18 cellular contexts compared by ENCODE assay signal in the genomic region with DNA sequence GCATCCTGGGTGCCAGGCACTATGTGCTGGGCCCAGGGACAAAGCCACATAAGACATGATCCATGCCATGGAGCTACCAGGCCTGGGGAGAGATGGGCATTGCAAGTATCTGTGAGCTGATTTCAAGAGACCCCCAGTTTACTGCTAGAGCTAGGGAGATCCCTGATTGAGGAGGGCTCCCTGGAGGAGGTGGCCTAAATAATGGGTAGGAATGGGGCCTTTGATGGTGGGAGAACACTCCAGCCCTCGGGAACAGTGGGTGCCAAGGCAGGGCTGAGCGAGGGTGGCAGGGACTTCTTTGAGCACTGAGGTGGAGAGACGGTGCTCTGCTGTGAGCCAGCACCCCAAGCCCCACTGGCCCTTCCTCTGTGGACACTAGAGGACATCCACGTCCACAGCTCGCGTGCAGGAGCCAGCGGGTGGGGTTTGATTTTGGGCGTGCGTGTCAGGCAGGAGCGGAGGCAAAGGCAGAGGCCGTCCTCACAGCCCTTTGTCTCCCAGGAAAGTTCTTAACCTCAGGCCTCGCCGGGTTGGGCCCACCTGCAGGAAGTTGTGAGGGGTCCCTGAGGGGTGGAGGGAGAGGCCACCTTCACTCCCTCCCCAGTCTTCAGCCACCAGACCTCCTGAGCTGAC. TPM values are rescaled to one million over a fixed set of nuclear protein-coding genes. Genes with fewer than 3 reads are reported as not detected.
DNase-seq lines count a peak whose midpoint lies in the region; ATAC-seq, FAIRE-seq and TF ChIP-seq lines count a peak whose summit lies in the region.
"Had no signal": no experiment of that assay in that cellular context is flagged by ENCODE, and none has a peak within 500 bp of the region (broad histone marks: within the 10 kb centered on the region; RNA-seq: fewer than 3 reads in every experiment).

No MANE protein-coding gene starts in this region.

- H3K4me3 ChIP-seq in SK-N-SH (ENCODE audit: low read depth in 2 of 2, low read length in 1 of 2) (no peak overlapping the region), sigmoid colon (no peak overlapping the region), uterus (no peak overlapping the region), neural progenitor cell (no peak overlapping the region)

- H3F3A ChIP-seq in SK-N-SH (replicated peaks; ENCODE audit: insufficient read depth) (peaks cover 74% of the 10 kb centered on the region), neural progenitor cell (ENCODE audit: low read depth) (no peaks in the 10 kb centered on the region)

- 91% methylated on average over 12 of the region's 13 CpGs for WGBS in SK-N-SH (ENCODE audit: low lambda C conversion rate)
- WGBS in sigmoid colon, 2 donors, result 83 to 87% methylated on average over 13 of the region's 13 CpGs

- no peak overlapping the region for H3K4me2 ChIP-seq in SK-N-SH
- H3K4me2 ChIP-seq in neural progenitor cell, result no peak overlapping the region

- H3K9ac ChIP-seq in SK-N-SH (0 out of 2 replicates have a peak overlapping the region, but pooled peaks have one; percentile 2), neural progenitor cell (no peak overlapping the region)

- H3K9me2 ChIP-seq in SK-N-SH, result no peaks in the 10 kb centered on the region

- TF ChIP-seq POLR2A in sigmoid colon (IDR thresholded peaks at IDR 0.05) (no peak), uterus (IDR thresholded peaks at IDR 0.05) (no peak)

- H3K36me3 Mint-ChIP-seq in endothelial cell (ENCODE audit: low read depth, unreplicated experiment), result no peaks in the 10 kb centered on the region
- no peaks in the 10 kb centered on the region for H3K36me3 Mint-ChIP-seq in neural progenitor cell
- H3K36me3 Mint-ChIP-seq: immature natural killer cell; stimulated activated effector memory CD8-positive, alpha-beta T cell treated with anti-CD3 and anti-CD28 coated beads, Interleukin-12 subunit alpha, Interleukin-12 subunit beta, amount 100 ng/mL, for 72 hours had no signal

- no peaks in the 10 kb centered on the region for H3K9me3 ChIP-seq in SK-N-SH
- no peaks in the 10 kb centered on the region for H3K9me3 ChIP-seq in sigmoid colon
- H3K9me3 ChIP-seq in uterus, result no peaks in the 10 kb centered on the region
- H3K9me3 ChIP-seq in neural progenitor cell (ENCODE audit: low read depth), result no peaks in the 10 kb centered on the region

- H4K20me1 ChIP-seq in SK-N-SH (ENCODE audit: insufficient read depth), result peaks cover 97% of the 10 kb centered on the region
- H4K20me1 ChIP-seq in neural progenitor cell (ENCODE audit: low read depth), result no peaks in the 10 kb centered on the region

- H3K27me3 ChIP-seq in SK-N-SH (ENCODE audit: insufficient read depth) (no peaks in the 10 kb centered on the region), sigmoid colon (no peaks in the 10 kb centered on the region), uterus (no peaks in the 10 kb centered on the region), neural progenitor cell (no peaks in the 10 kb centered on the region)

- H3K36me3 ChIP-seq in SK-N-SH (replicated peaks in 1 of 2; ENCODE audit: control insufficient read depth in 1 of 2, insufficient read depth in 2 of 2, low read length in 1 of 2) (peaks cover 58 to 84% of the 10 kb centered on the region in 2 experiments), sigmoid colon (peaks cover 0 to 60% (median 49%) of the 10 kb centered on the region in 4 donors), uterus (no peaks in the 10 kb centered on the region), neural progenitor cell (no peaks in the 10 kb centered on the region)

- CTCF ChIA-PET in SK-N-SH (lab: Yijun Ruan, JAX), result interaction anchor here (1.3 to 1.6 kb wide), 4 partner anchors 10 to 103 kb away, joined by 3 to 5 read pairs (median 4); no protein-coding TSS in a partner anchor

- TF ChIP-seq RAD21 in SK-N-SH (IDR thresholded peaks at IDR 0.05; ENCODE audit: low read length), result no peak

- H3K4me1 ChIP-seq in SK-N-SH (ENCODE audit: control insufficient read depth in 1 of 2, insufficient read depth in 2 of 2, low read depth in 1 of 2, low read length in 1 of 2), result peaks cover 15 to 88% of the 10 kb centered on the region in 2 experiments
- H3K4me1 ChIP-seq in sigmoid colon, result peaks cover 0 to 82% (median 75%) of the 10 kb centered on the region in 4 donors
- H3K4me1 ChIP-seq in uterus, result peaks cover 25 to 65% of the 10 kb centered on the region in 2 donors
- H3K4me1 ChIP-seq in neural progenitor cell, result no peaks in the 10 kb centered on the region

- TF ChIP-seq EP300 in SK-N-SH (IDR thresholded peaks at IDR 0.05; ENCODE audit: borderline replicate concordance in 1 of 2, low read depth in 1 of 2, low read length in 1 of 2), result no peak
- no peak for TF ChIP-seq EP300 in sigmoid colon (IDR thresholded peaks at IDR 0.05)

- POLR2A ChIA-PET in SK-N-SH (lab: Yijun Ruan, JAX), result no interaction called here

- H3K4me3 Mint-ChIP-seq in endothelial cell (ENCODE audit: unreplicated experiment) (no peak overlapping the region), neural progenitor cell (no peak overlapping the region)
- H3K4me3 Mint-ChIP-seq: activated naive CD4-positive, alpha-beta T cell treated with anti-CD3 and anti-CD28 coated beads for 36 hours; CD4-positive, CD25-positive, alpha-beta regulatory T cell; immature natural killer cell; neural crest cell; stimulated activated effector memory CD8-positive, alpha-beta T cell treated with anti-CD3 and anti-CD28 coated beads, Interleukin-12 subunit alpha, Interleukin-12 subunit beta, amount 100 ng/mL, for 72 hours had no signal

- H3K4me1 Mint-ChIP-seq in endothelial cell (ENCODE audit: unreplicated experiment) (no peaks in the 10 kb centered on the region), neural progenitor cell (no peaks in the 10 kb centered on the region)
- H3K4me1 Mint-ChIP-seq: CD4-positive, CD25-positive, alpha-beta regulatory T cell; neural crest cell; stimulated activated effector memory CD8-positive, alpha-beta T cell treated with anti-CD3 and anti-CD28 coated beads, Interleukin-12 subunit alpha, Interleukin-12 subunit beta, amount 100 ng/mL, for 72 hours had no signal

- DNase-seq in SK-N-SH (no peak), endothelial cell (ENCODE audit: low spot score) (no peak), sigmoid colon (no peak), uterus (no peak), neural progenitor cell (ENCODE audit: low spot score) (no peak), frontal cortex (ENCODE audit: low spot score in 2 of 2) (no peak)
- DNase-seq: 8988T; activated naive CD4-positive, alpha-beta T cell treated with anti-CD3 and anti-CD28 coated beads for 36 hours; CD4-positive, CD25-positive, alpha-beta regulatory T cell; effector memory CD4-positive, alpha-beta T cell; immature natural killer cell; NCI-H1436; NCI-H2227 treated with DMSO at 0.1 percent for 48 hours; T-helper 9 cell had no signal

- ATAC-seq in SK-N-SH treated with all-trans-retinoic acid at 6 μM for 48 hours (no peak), GM18517 (IDR thresholded peaks at IDR 0.05; ENCODE audit: unreplicated experiment) (no peak)
- ATAC-seq: stimulated activated effector memory CD8-positive, alpha-beta T cell treated with anti-CD3 and anti-CD28 coated beads, Interleukin-12 subunit alpha, Interleukin-12 subunit beta, amount 100 ng/mL, for 72 hours had no signal

- no peak for FAIRE-seq in frontal cortex (lab: Jason Lieb, UNC)

- H2AFZ ChIP-seq in SK-N-SH (ENCODE audit: low read depth) (no peak overlapping the region), neural progenitor cell (replicated peaks) (no peak overlapping the region)

- intact Hi-C loops in sigmoid colon (cut with DNase I), result no loop called here
- intact Hi-C loops in uterus (cut with DNase I; ENCODE audit: low total_unique reads), result no loop called here

- H3K27ac Mint-ChIP-seq in endothelial cell (ENCODE audit: unreplicated experiment) (peak overlapping the region; percentile 18), neural progenitor cell (no peak overlapping the region)
- H3K27ac Mint-ChIP-seq: activated naive CD4-positive, alpha-beta T cell treated with anti-CD3 and anti-CD28 coated beads for 36 hours; CD4-positive, CD25-positive, alpha-beta regulatory T cell; immature natural killer cell; stimulated activated effector memory CD8-positive, alpha-beta T cell treated with anti-CD3 and anti-CD28 coated beads, Interleukin-12 subunit alpha, Interleukin-12 subunit beta, amount 100 ng/mL, for 72 hours had no signal

- H3K27me3 Mint-ChIP-seq in endothelial cell (ENCODE audit: unreplicated experiment) (peaks cover 12% of the 10 kb centered on the region), neural progenitor cell (ENCODE audit: insufficient read depth, low read depth) (peaks cover 9% of the 10 kb centered on the region)
- H3K27me3 Mint-ChIP-seq: CD4-positive, CD25-positive, alpha-beta regulatory T cell had no signal

- TF ChIP-seq CTCF in SK-N-SH (IDR thresholded peaks at IDR 0.05) (no peak), endothelial cell (IDR thresholded peaks at IDR 0.05; ENCODE audit: unreplicated experiment) (no peak), sigmoid colon (IDR thresholded peaks at IDR 0.05) (no peak), uterus (IDR thresholded peaks at IDR 0.05) (no peak), neural progenitor cell (IDR thresholded peaks at IDR 0.05) (no peak)

- H3K79me2 ChIP-seq in SK-N-SH (ENCODE audit: insufficient read depth) (peaks cover 93% of the 10 kb centered on the region), neural progenitor cell (ENCODE audit: low read depth) (no peaks in the 10 kb centered on the region)

- no peaks in the 10 kb centered on the region for H3K9me3 Mint-ChIP-seq in endothelial cell (ENCODE audit: unreplicated experiment)
- H3K9me3 Mint-ChIP-seq in neural progenitor cell, result no peaks in the 10 kb centered on the region
- H3K9me3 Mint-ChIP-seq: activated naive CD4-positive, alpha-beta T cell treated with anti-CD3 and anti-CD28 coated beads for 36 hours; CD4-positive, CD25-positive, alpha-beta regulatory T cell; immature natural killer cell; neural crest cell; stimulated activated effector memory CD8-positive, alpha-beta T cell treated with anti-CD3 and anti-CD28 coated beads, Interleukin-12 subunit alpha, Interleukin-12 subunit beta, amount 100 ng/mL, for 72 hours had no signal

- peak overlapping the region; percentile 60 to 89 for H3K27ac ChIP-seq in SK-N-SH (ENCODE audit: low read depth in 2 of 2, low read length in 1 of 2)
- H3K27ac ChIP-seq in sigmoid colon, result peak overlapping the region; percentile 42 to 98 (median 70)
- peak overlapping the region; percentile 99 to 100 for H3K27ac ChIP-seq in uterus
- no peak overlapping the region for H3K27ac ChIP-seq in neural progenitor cell

TF ChIP-seq in SK-N-SH, 30 proteins besides CTCF, POLR2A, EP300 and RAD21 (continues in another document):
- no peak for TF ChIP-seq NFIC (IDR thresholded peaks at IDR 0.05; ENCODE audit: borderline replicate concordance)

TF ChIP-seq in SK-N-SH treated with all-trans-retinoic acid at 6 μM for 48 hours, 23 proteins besides CTCF, POLR2A, EP300 and RAD21 (continues in another document):
- no peak for TF ChIP-seq TCF4 (CRISPR knock-in tag; IDR thresholded peaks at IDR 0.05; ENCODE audit: borderline replicate concordance)

RNA-seq across cellular contexts. Expression of gene PPARA, which starts 52.9 kb away (rescaled TPM):
- 4.5 TPM in 2 replicates for polyA plus RNA-seq in SK-N-SH (2012; rRNA removed)
- polyA plus RNA-seq in SK-N-SH (2012; cell fraction: cytosol; rRNA removed), result 4.1 and 4.4 TPM in 2 replicates
- polyA plus RNA-seq in SK-N-SH (2012; cell fraction: nucleus; rRNA removed), result 5.8 and 6.8 TPM in 2 replicates
- 12.6 TPM for total RNA-seq in endothelial cell (ENCODE audit: unreplicated experiment)
- 10 to 100 TPM; 16.6 to 21.4 (median 20.6) TPM for total RNA-seq in sigmoid colon
- 10 to 100 TPM in 2 of 3 donors, 1 to 10 TPM in 1; 7.8 to 22.7 (median 12.0) TPM for polyA plus RNA-seq in sigmoid colon
- total RNA-seq in uterus, result 10 to 100 TPM in 2 of 4 donors, 1 to 10 TPM in 2; 1.8 to 24.8 (median 14.0) TPM
- 5.2 and 5.4 TPM in 2 replicates for total RNA-seq in neural progenitor cell (ENCODE audit: low replicate concordance)
- 4.9 TPM for total RNA-seq in frontal cortex
